In genomic region chr4:15241946-15242345, GRCh38 we compare ENCODE assay signal across 21 cellular contexts.
"Had no signal": no experiment of that assay in that cellular context is flagged by ENCODE, and none has a peak within 500 bp of the region (broad histone marks: within the 10 kb centered on the region; RNA-seq: fewer than 3 reads in every experiment).

No MANE protein-coding gene starts in this region.

- ATAC-seq: Panc1, PC-3 had no signal

- H3K9me3 ChIP-seq: SK-N-SH had no signal

- DNase-seq: IMR-90, Karpas-422, KG1, MM.1S, NCI-H1092 treated with DMSO at 0.1 percent for 48 hours, NCI-H1436, NCI-H187, NCI-H2029, NCI-H2081 treated with DMSO at 0.1 percent for 48 hours, NCI-H2171, NCI-H226, NCI-H446, NCI-H510A, NCI-H524 treated with DMSO at 0.1 percent for 48 hours, NCI-H69, NCI-H774, PC-3, SHP77, SK-N-SH had no signal

- H3K9ac ChIP-seq: SK-N-SH had no signal

- H3K4me2 ChIP-seq: SK-N-SH had no signal

- H3K27ac ChIP-seq: RWPE1 had no signal
